In the genomic region with DNA sequence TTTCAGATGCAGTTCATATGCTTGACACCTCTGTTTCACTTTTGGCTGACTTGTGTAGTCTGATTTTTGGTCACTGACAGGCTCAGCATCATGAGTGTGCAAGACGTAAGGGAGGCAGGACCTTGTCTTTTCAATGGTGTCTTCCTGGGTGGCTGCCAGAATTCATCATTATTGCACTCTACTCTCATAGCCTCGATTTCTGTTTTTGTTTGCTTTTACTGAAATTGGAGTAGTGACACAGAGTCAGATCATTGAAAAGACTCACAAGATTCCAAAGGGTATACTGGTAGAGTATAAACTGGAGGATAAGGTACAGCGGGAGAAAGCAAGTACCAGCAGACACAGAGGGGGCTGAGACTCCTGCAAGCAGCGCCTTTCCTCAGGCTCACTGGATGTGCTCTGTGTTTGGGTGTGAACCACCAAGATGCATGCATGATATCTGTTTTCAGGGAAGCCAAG, we compare ENCODE assay signal across 8 cellular contexts.
DNase-seq lines count a peak whose midpoint lies in the region; ATAC-seq and TF ChIP-seq lines count a peak whose summit lies in the region.

No MANE protein-coding gene starts in this region.

- no peak overlapping the region for H2BK15ac ChIP-seq in mesenchymal stem cell (ENCODE audit: low read depth, poor library complexity, severe bottlenecking)

- H3K4ac ChIP-seq in mesenchymal stem cell (ENCODE audit: low read depth in 1 of 2, low read length in 2 of 2): no peak overlapping the region

- peak overlapping the region in 1 of 2 experiments; percentile 42 for H3K14ac ChIP-seq in mesenchymal stem cell (ENCODE audit: low read length in 2 of 2)

- no peak overlapping the region for H2BK5ac ChIP-seq in mesenchymal stem cell (ENCODE audit: low read depth, low read length, poor library complexity, severe bottlenecking)

- H3K18ac ChIP-seq in mesenchymal stem cell (ENCODE audit: low read depth in 1 of 2, low read length in 2 of 2): no peak overlapping the region

- no peak overlapping the region for H2BK120ac ChIP-seq in mesenchymal stem cell (ENCODE audit: low read depth, low read length)

- TF ChIP-seq CTCF in Loucy (conservative IDR thresholded peaks at IDR 0.05; ENCODE audit: low read length): no peak

- H3K36me3 ChIP-seq in Loucy (ENCODE audit: insufficient read depth, low read length): no peaks in the 10 kb centered on the region
- peaks cover 0 to 4% of the 10 kb centered on the region in 2 experiments for H3K36me3 ChIP-seq in mesenchymal stem cell (ENCODE audit: control insufficient read depth in 1 of 2, insufficient read depth in 2 of 2, low read depth in 1 of 2, low read length in 2 of 2)
- H3K36me3 ChIP-seq in aorta (ENCODE audit: control insufficient read depth in 1 of 2, insufficient read depth in 2 of 2, low read length in 1 of 2): no peaks in the 10 kb centered on the region

- no peaks in the 10 kb centered on the region for H3K27me3 ChIP-seq in Loucy (ENCODE audit: insufficient read depth, low read length, poor library complexity, severe bottlenecking)
- no peaks in the 10 kb centered on the region for H3K27me3 ChIP-seq in mesenchymal stem cell (ENCODE audit: control insufficient read depth in 1 of 2, insufficient read depth in 1 of 2, low read length in 2 of 2)
- no peaks in the 10 kb centered on the region for H3K27me3 ChIP-seq in aorta (ENCODE audit: control insufficient read depth in 1 of 2, insufficient read depth in 2 of 2, low read length in 1 of 2)

- H3K9ac ChIP-seq in Loucy (ENCODE audit: low read depth, low read length, poor library complexity, severe bottlenecking) (peak overlapping the region; percentile 64), mesenchymal stem cell (ENCODE audit: low read length) (no peak overlapping the region)

- H3K4me2 ChIP-seq in Loucy (ENCODE audit: low read depth, low read length, poor library complexity, severe bottlenecking): peak overlapping the region; percentile 79
- H3K4me2 ChIP-seq in mesenchymal stem cell (ENCODE audit: low read length, poor library complexity, severe bottlenecking): no peak overlapping the region

- TF ChIP-seq POLR2A in GM18505 (IDR thresholded peaks at IDR 0.05; ENCODE audit: borderline replicate concordance, extremely low read depth, insufficient read depth, insufficient read length): no peak

- H4K91ac ChIP-seq in mesenchymal stem cell (ENCODE audit: low read length): no peak overlapping the region

- no peak for DNase-seq in mesenchymal stem cell
- DNase-seq in effector CD8-positive, alpha-beta T cell (lab: John Stamatoyannopoulos, UW): no peak
- DNase-seq in H4 (ENCODE audit: low spot score): no peak
- DNase-seq in stimulated activated CD8-positive, alpha-beta memory T cell treated with anti-CD3 and anti-CD28 coated beads, Interleukin-4, amount 100 ng/mL, for 48 hours: no peak
- no peak for DNase-seq in aorta

- H2AFZ ChIP-seq in Loucy (ENCODE audit: low read length) (peak overlapping the region; percentile 11; the same call in 1 of the 2 replicates), mesenchymal stem cell (ENCODE audit: low read depth, low read length) (no peak overlapping the region)

- no peak overlapping the region for H2AK5ac ChIP-seq in mesenchymal stem cell (ENCODE audit: low read length, severe bottlenecking)

- H3K4me3 ChIP-seq in Loucy (ENCODE audit: low read length, poor library complexity, severe bottlenecking) (peak overlapping the region; percentile 59), mesenchymal stem cell (ENCODE audit: insufficient read depth in 1 of 2, low read depth in 1 of 2, low read length in 2 of 2) (no peak overlapping the region), aorta (ENCODE audit: low read length in 2 of 2) (no peak overlapping the region)

- intact Hi-C loops in aorta (cut with DNase I): no loop called here

- H2BK12ac ChIP-seq in mesenchymal stem cell (ENCODE audit: low read length in 2 of 2): no peak overlapping the region

- no peaks in the 10 kb centered on the region for H3K9me2 ChIP-seq in Loucy (replicated peaks; ENCODE audit: low read depth, low read length)

- ATAC-seq in GM18505 (IDR thresholded peaks at IDR 0.05; ENCODE audit: unreplicated experiment): peak; percentile 50
- ATAC-seq in GM21825 (IDR thresholded peaks at IDR 0.05; ENCODE audit: unreplicated experiment): peak; percentile 51
- ATAC-seq in aorta (ENCODE audit: low FRiP score): no peak

- WGBS in mesenchymal stem cell: 82% methylated on average over 3 of the region's 4 CpGs
- WGBS in aorta, 2 donors: 74 to 75% methylated on average over 4 of the region's 4 CpGs

- H3F3A ChIP-seq in Loucy (ENCODE audit: low read depth): no peaks in the 10 kb centered on the region

- H4K8ac ChIP-seq in mesenchymal stem cell (ENCODE audit: low read length): no peak overlapping the region

- peaks cover 1% of the 10 kb centered on the region; the same call in 1 of the 2 replicates for H3K79me2 ChIP-seq in Loucy (ENCODE audit: insufficient read depth, low read length)

- H3K79me1 ChIP-seq in mesenchymal stem cell (replicated peaks; ENCODE audit: low read length, poor library complexity, severe bottlenecking): peaks cover 9% of the 10 kb centered on the region

- no peaks in the 10 kb centered on the region for H4K20me1 ChIP-seq in Loucy (ENCODE audit: insufficient read depth, low read length, poor library complexity, severe bottlenecking)

- peaks cover 36% of the 10 kb centered on the region for H3K4me1 ChIP-seq in Loucy (ENCODE audit: insufficient read depth, low read length, poor library complexity, severe bottlenecking)
- H3K4me1 ChIP-seq in mesenchymal stem cell (ENCODE audit: control insufficient read depth, insufficient read depth, low read depth, low read length): peaks cover 10% of the 10 kb centered on the region
- no peaks in the 10 kb centered on the region for H3K4me1 ChIP-seq in aorta (ENCODE audit: control insufficient read depth in 1 of 2, insufficient read depth in 2 of 2, low read length in 2 of 2)

- H3K9me3 ChIP-seq in Loucy (ENCODE audit: insufficient read depth, low read depth, low read length) (no peaks in the 10 kb centered on the region), mesenchymal stem cell (ENCODE audit: control insufficient read depth, low read length) (no peaks in the 10 kb centered on the region), aorta (ENCODE audit: control insufficient read depth, low read length) (no peaks in the 10 kb centered on the region)

- peak overlapping the region; percentile 55 for H3K27ac ChIP-seq in mesenchymal stem cell (ENCODE audit: low read length, poor library complexity, severe bottlenecking)
- no peak overlapping the region for H3K27ac ChIP-seq in aorta (ENCODE audit: low read depth in 1 of 2, low read length in 2 of 2)

- H3K23ac ChIP-seq in mesenchymal stem cell (ENCODE audit: low read length in 2 of 2): no peak overlapping the region
